Comparison of ENCODE assay signal across 8 cellular contexts in the genomic region with DNA sequence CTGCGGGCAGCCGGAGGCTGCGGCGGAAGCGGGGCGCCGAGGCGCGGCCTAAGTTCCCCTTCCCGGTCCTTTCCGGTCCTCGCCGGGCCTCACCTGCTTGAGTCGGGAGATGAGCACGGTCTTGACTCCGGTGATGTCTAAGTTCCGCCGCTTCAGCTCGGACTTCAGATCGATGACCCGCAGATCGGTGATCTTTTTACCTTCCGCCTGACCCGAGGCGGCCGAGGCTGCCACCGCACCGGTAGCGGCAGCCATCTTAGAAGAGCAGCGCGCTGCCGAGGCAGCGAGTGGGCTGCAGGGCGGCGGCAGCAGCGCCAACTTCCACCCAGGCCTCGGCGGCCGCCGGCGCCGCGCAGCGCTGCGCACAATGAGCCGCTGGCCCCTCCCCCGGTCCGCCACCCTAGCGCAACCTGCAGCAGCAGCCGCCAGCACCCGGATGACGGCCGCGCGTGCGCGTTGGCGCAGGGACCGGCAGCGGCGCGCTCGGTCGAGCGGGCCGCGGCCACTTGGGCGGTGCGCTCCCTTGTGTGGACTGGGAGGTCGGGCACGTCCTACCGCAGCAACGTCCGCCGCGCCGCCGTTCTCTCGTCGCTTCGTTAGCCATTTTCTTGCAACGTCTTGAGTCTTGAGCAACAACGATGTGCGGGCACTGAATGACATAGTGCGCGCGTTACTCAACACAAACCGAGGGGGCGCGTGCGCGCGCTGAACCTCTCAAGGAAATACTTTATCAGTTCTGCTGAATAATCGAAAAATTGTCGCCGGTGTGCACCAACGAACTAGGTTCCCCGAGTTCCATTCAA. TPM values are rescaled to one million over a fixed set of nuclear protein-coding genes. Genes with fewer than 3 reads are reported as not detected.
DNase-seq lines count a peak whose midpoint lies in the region; ATAC-seq and TF ChIP-seq lines count a peak whose summit lies in the region.

A gene (minus strand): TSS at position 369 of the 803 bp plus-strand sequence. CDS start 114 bp downstream, at position 255.

- peak; percentile 22 for TF ChIP-seq CTCF in kidney epithelial cell (IDR thresholded peaks at IDR 0.05; ENCODE audit: insufficient read depth, low read length, poor library complexity, severe bottlenecking)

- DNase-seq in Ammon's horn (ENCODE audit: low spot score) (peak; percentile 95), NCI-H460 (ENCODE audit: extremely low read depth, low read depth) (peak; percentile 90), cerebellar cortex (ENCODE audit: low spot score) (peak; percentile 89), kidney epithelial cell (ENCODE audit: low read depth) (peak; percentile 81)
- peak; percentile 90 for DNase-seq in activated CD4-positive, CD25-positive, alpha-beta regulatory T cell treated with anti-CD3 and anti-CD28 coated beads, Interleukin-2, amount 50 U/mL, for 72 hours
- peak; percentile 96 for DNase-seq in stimulated activated CD4-positive, alpha-beta T cell treated with anti-CD3 and anti-CD28 coated beads, Interleukin-15, amount 100 ng/mL, for 24 hours

- peak; percentile 57 for ATAC-seq in HG03378 (IDR thresholded peaks at IDR 0.05; ENCODE audit: unreplicated experiment)

- H3K36me3 ChIP-seq in kidney epithelial cell (ENCODE audit: control insufficient read depth, insufficient read depth, low read length) = no peaks in the 10 kb centered on the region

- TF ChIP-seq POLR2A in GM19099 (IDR thresholded peaks at IDR 0.05; ENCODE audit: extremely low read depth, insufficient read length, low read depth) = peak; percentile 99

- no peaks in the 10 kb centered on the region for H3K27me3 ChIP-seq in kidney epithelial cell (ENCODE audit: control insufficient read depth, insufficient read depth, low read length)

- H3K4me3 ChIP-seq in kidney epithelial cell (ENCODE audit: low read depth, low read length) = peak within 1 kb of the TSS; percentile 97

RNA-seq across cellular contexts. Expression of the gene that starts here (rescaled TPM):
- 83.1 and 114 TPM in 2 replicates for total RNA-seq in NCI-H460 (2014; rRNA removed; shearing (Covaris generic))
- 88.7 and 120 TPM in 2 replicates for polyA plus RNA-seq in NCI-H460 (2014; cell fraction: nucleus; rRNA removed)
- 60.2 and 73.1 TPM in 2 replicates for total RNA-seq in kidney epithelial cell

Comparison
In these comparisons a context has a peak if more than half of its experiments do, and no peak if none do; other contexts are left out.
1. Peak in every context shown above with its lines: DNase-seq, ATAC-seq and H3K4me3 ChIP-seq.